Comparison of ENCODE assay signal across 8 cellular contexts in the genomic region with DNA sequence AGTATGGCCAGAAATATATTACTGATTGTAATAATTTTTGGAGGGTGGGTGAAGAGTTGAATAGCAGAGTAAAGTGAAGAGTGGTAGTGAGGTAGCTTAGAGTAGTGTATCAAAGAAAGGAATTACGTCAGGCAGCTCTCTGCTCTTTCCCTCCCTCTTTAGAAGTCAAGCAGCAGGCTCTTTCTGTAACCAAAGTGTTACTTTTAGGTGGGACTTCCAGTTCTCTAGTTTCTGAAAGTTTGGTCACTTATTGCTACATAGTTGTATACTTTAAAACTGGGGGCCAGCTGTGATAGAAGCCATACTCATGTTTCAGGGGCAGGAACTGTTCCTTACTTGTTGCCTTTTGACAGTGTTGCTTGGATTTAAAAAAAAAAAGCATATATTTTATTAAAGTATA. TPM values are rescaled to one million over a fixed set of nuclear protein-coding genes. Genes with fewer than 3 reads are reported as not detected.
DNase-seq lines count a peak whose midpoint lies in the region; ATAC-seq and TF ChIP-seq lines count a peak whose summit lies in the region.

No MANE protein-coding gene starts in this region.

- H3K27ac ChIP-seq in Panc1 (ENCODE audit: low read length) = peak overlapping the region; percentile 82

- no peak overlapping the region; the same call in 1 of the 2 replicates for H3K27ac Mint-ChIP-seq in HFFc6
- peak overlapping the region; percentile 84 to 93 for H3K27ac Mint-ChIP-seq in natural killer cell treated with Interleukin-12 subunit alpha and Interleukin-12 subunit beta and Interleukin-15 and Interleukin-18, amount 100 ng/mL, for 72 hours

- H3K27me3 Mint-ChIP-seq in HFFc6 (ENCODE audit: insufficient read depth) = peaks cover 5% of the 10 kb centered on the region
- no peaks in the 10 kb centered on the region for H3K27me3 Mint-ChIP-seq in natural killer cell treated with Interleukin-12 subunit alpha and Interleukin-12 subunit beta and Interleukin-15 and Interleukin-18, amount 100 ng/mL, for 72 hours

- in situ Hi-C loops in Panc1 (cut with HindIII; ENCODE audit: low pct_unique_long_range_greater_than_20kb, low sequenced_read_pairs) = no loop called here

- H3K4me3 Mint-ChIP-seq in HFFc6 = peak overlapping the region; percentile 27; the same call in 1 of the 2 replicates
- peak overlapping the region; percentile 80 for H3K4me3 Mint-ChIP-seq in natural killer cell treated with Interleukin-12 subunit alpha and Interleukin-12 subunit beta and Interleukin-15 and Interleukin-18, amount 100 ng/mL, for 72 hours

- intact Hi-C loops in Panc1 (cut with micrococcal nuclease; ENCODE audit: unreplicated experiment) = loop anchor here (10.0 kb wide), 1 partner anchor 141 kb away; no protein-coding TSS in a partner anchor

- POLR2A ChIA-PET in Panc1 (lab: Charles Lee) = no interaction called here

- H3K4me1 ChIP-seq in Panc1 (ENCODE audit: control insufficient read depth, insufficient read depth, low read length) = peaks cover 27% of the 10 kb centered on the region

- no peak overlapping the region for H3K4me3 ChIP-seq in Panc1 (ENCODE audit: low read depth in 2 of 2, low read length in 2 of 2)

- H3K27me3 ChIP-seq in Panc1 (ENCODE audit: control insufficient read depth, insufficient read depth, low read length) = no peaks in the 10 kb centered on the region

- no peaks in the 10 kb centered on the region; the same call in 1 of the 2 replicates for H3K9me3 Mint-ChIP-seq in HFFc6
- H3K9me3 Mint-ChIP-seq in natural killer cell treated with Interleukin-12 subunit alpha and Interleukin-12 subunit beta and Interleukin-15 and Interleukin-18, amount 100 ng/mL, for 72 hours = peaks cover 4% of the 10 kb centered on the region

- H3K4me1 Mint-ChIP-seq in HFFc6 (ENCODE audit: low read depth) = peaks cover 80% of the 10 kb centered on the region
- peaks cover 51 to 94% of the 10 kb centered on the region in 2 donors for H3K4me1 Mint-ChIP-seq in natural killer cell treated with Interleukin-12 subunit alpha and Interleukin-12 subunit beta and Interleukin-15 and Interleukin-18, amount 100 ng/mL, for 72 hours (ENCODE audit: low read depth in 2 of 2)

- H3K36me3 Mint-ChIP-seq in HFFc6 (ENCODE audit: low read depth) = peaks cover 18% of the 10 kb centered on the region
- H3K36me3 Mint-ChIP-seq in natural killer cell treated with Interleukin-12 subunit alpha and Interleukin-12 subunit beta and Interleukin-15 and Interleukin-18, amount 100 ng/mL, for 72 hours = peaks cover 24% of the 10 kb centered on the region

- no TSS peak for BruUV-seq in Panc1 (replicated peaks; lab: Mats Ljungman, UMichigan)

- H3K9me3 ChIP-seq in Panc1 (ENCODE audit: control insufficient read depth, insufficient read depth, low read depth, low read length) = peaks cover 12% of the 10 kb centered on the region; the same call in 1 of the 2 replicates

- H3K36me3 ChIP-seq in Panc1 (ENCODE audit: control insufficient read depth, insufficient read depth, low read length) = no peaks in the 10 kb centered on the region; the same call in 1 of the 2 replicates

- CTCF ChIA-PET in Panc1 (lab: Charles Lee) = no interaction called here

- no peak for TF ChIP-seq CTCF in HFFc6 (IDR thresholded peaks at IDR 0.05)
- no peak for TF ChIP-seq CTCF in Panc1 (IDR thresholded peaks at IDR 0.05)

- ATAC-seq in GM18858 (IDR thresholded peaks at IDR 0.05; ENCODE audit: unreplicated experiment) = peak; percentile 49
- ATAC-seq in Panc1 = no peak
- peak; percentile 88 to 89 for ATAC-seq in natural killer cell treated with Interleukin-12 subunit alpha and Interleukin-12 subunit beta and Interleukin-15 and Interleukin-18, amount 100 ng/mL, for 72 hours
- ATAC-seq in SK-N-SH treated with all-trans-retinoic acid at 6 μM for 48 hours = no peak

- no peak for DNase-seq in HFFc6
- no peak for DNase-seq in Panc1 (ENCODE audit: low read depth, low spot score)
- peak; percentile 74 for DNase-seq in natural killer cell treated with Interleukin-12 subunit alpha and Interleukin-12 subunit beta and Interleukin-15 and Interleukin-18, amount 100 ng/mL, for 72 hours (ENCODE audit: low spot score)
- DNase-seq in UCSD-AML1 (lab: John Stamatoyannopoulos, UW; ENCODE audit: unreplicated experiment) = no peak
- no peak for DNase-seq in NOMO-1 (lab: John Stamatoyannopoulos, UW; ENCODE audit: unreplicated experiment in 2 of 2)
- DNase-seq in amygdala (lab: John Stamatoyannopoulos, UW) = no peak

TF ChIP-seq in SK-N-SH treated with all-trans-retinoic acid at 6 μM for 48 hours, 23 proteins besides CTCF, POLR2A, EP300 and RAD21:
- TF ChIP-seq CSRNP3 (CRISPR knock-in tag; IDR thresholded peaks at IDR 0.05) = no peak
- TF ChIP-seq OSR1 (CRISPR knock-in tag; IDR thresholded peaks at IDR 0.05) = no peak
- TF ChIP-seq ZFP3 (CRISPR knock-in tag; IDR thresholded peaks at IDR 0.05) = no peak
- TF ChIP-seq TCF4 (CRISPR knock-in tag; IDR thresholded peaks at IDR 0.05; ENCODE audit: borderline replicate concordance) = no peak
- TF ChIP-seq ZFP30 (CRISPR knock-in tag; IDR thresholded peaks at IDR 0.05) = no peak
- no peak for TF ChIP-seq ZNF70 (CRISPR knock-in tag; IDR thresholded peaks at IDR 0.05)
- TF ChIP-seq, protein P1, sequence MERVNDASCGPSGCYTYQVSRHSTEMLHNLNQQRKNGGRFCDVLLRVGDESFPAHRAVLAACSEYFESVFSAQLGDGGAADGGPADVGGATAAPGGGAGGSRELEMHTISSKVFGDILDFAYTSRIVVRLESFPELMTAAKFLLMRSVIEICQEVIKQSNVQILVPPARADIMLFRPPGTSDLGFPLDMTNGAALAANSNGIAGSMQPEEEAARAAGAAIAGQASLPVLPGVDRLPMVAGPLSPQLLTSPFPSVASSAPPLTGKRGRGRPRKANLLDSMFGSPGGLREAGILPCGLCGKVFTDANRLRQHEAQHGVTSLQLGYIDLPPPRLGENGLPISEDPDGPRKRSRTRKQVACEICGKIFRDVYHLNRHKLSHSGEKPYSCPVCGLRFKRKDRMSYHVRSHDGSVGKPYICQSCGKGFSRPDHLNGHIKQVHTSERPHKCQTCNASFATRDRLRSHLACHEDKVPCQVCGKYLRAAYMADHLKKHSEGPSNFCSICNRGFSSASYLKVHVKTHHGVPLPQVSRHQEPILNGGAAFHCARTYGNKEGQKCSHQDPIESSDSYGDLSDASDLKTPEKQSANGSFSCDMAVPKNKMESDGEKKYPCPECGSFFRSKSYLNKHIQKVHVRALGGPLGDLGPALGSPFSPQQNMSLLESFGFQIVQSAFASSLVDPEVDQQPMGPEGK (CRISPR knock-in tag; IDR thresholded peaks at IDR 0.05; ENCODE audit: borderline replicate concordance) = no peak
- TF ChIP-seq, protein P2, sequence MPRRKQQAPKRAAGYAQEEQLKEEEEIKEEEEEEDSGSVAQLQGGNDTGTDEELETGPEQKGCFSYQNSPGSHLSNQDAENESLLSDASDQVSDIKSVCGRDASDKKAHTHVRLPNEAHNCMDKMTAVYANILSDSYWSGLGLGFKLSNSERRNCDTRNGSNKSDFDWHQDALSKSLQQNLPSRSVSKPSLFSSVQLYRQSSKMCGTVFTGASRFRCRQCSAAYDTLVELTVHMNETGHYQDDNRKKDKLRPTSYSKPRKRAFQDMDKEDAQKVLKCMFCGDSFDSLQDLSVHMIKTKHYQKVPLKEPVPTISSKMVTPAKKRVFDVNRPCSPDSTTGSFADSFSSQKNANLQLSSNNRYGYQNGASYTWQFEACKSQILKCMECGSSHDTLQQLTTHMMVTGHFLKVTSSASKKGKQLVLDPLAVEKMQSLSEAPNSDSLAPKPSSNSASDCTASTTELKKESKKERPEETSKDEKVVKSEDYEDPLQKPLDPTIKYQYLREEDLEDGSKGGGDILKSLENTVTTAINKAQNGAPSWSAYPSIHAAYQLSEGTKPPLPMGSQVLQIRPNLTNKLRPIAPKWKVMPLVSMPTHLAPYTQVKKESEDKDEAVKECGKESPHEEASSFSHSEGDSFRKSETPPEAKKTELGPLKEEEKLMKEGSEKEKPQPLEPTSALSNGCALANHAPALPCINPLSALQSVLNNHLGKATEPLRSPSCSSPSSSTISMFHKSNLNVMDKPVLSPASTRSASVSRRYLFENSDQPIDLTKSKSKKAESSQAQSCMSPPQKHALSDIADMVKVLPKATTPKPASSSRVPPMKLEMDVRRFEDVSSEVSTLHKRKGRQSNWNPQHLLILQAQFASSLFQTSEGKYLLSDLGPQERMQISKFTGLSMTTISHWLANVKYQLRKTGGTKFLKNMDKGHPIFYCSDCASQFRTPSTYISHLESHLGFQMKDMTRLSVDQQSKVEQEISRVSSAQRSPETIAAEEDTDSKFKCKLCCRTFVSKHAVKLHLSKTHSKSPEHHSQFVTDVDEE (CRISPR knock-in tag; IDR thresholded peaks at IDR 0.05) = no peak
- TF ChIP-seq RARB (CRISPR knock-in tag; IDR thresholded peaks at IDR 0.05) = no peak
- TF ChIP-seq TOX (CRISPR knock-in tag; IDR thresholded peaks at IDR 0.05; ENCODE audit: borderline replicate concordance) = no peak
- no peak for TF ChIP-seq CSDC2 (CRISPR knock-in tag; IDR thresholded peaks at IDR 0.05)
- TF ChIP-seq ISL1 (CRISPR knock-in tag; IDR thresholded peaks at IDR 0.05) = no peak
- no peak for TF ChIP-seq BACH2 (CRISPR knock-in tag; IDR thresholded peaks at IDR 0.05; ENCODE audit: borderline replicate concordance)
- TF ChIP-seq ESRRG (CRISPR knock-in tag; IDR thresholded peaks at IDR 0.05) = no peak
- no peak for TF ChIP-seq ZNF8 (CRISPR knock-in tag; IDR thresholded peaks at IDR 0.05)
- TF ChIP-seq PPARA (CRISPR knock-in tag; IDR thresholded peaks at IDR 0.05; ENCODE audit: borderline replicate concordance) = no peak
- no peak for TF ChIP-seq SNAI2 (CRISPR knock-in tag; IDR thresholded peaks at IDR 0.05)
- TF ChIP-seq ZNF565 (CRISPR knock-in tag; conservative IDR thresholded peaks at IDR 0.05; ENCODE audit: low read depth) = no peak

RNA-seq across cellular contexts. Expression of gene ATF7IP, which starts 30.6 kb away (rescaled TPM):
- 10 to 100 TPM; 38.3 to 47.3 (median 41.7) TPM for total RNA-seq in HFFc6 (2021; fragmentation: NEBNext Ultra II Directional; extraction: Animal tissue kit (Norgen Biotek cat#: 25700))
- 25.4 TPM for total RNA-seq in Panc1 (2021; ENCODE audit: unreplicated experiment)
- polyA plus RNA-seq in Panc1 (2012; ENCODE audit: insufficient read length) = 9.7 TPM
- total RNA-seq in natural killer cell treated with Interleukin-12 subunit alpha and Interleukin-12 subunit beta and Interleukin-15 and Interleukin-18, amount 100 ng/mL, for 72 hours = 100 to 1,000 TPM in 1 of 2 donors, 10 to 100 TPM in 1; 85.3 to 107 TPM

Comparison
In these comparisons a context has a peak if more than half of its experiments do, and no peak if none do; other contexts are left out.
1. ATAC-seq: peak in GM18858 (single experiment) and natural killer cell treated with Interleukin-12 subunit alpha and Interleukin-12 subunit beta and Interleukin-15 and Interleukin-18, amount 100 ng/mL, for 72 hours (2 of 2); none in Panc1 (single experiment) and SK-N-SH treated with all-trans-retinoic acid at 6 μM for 48 hours (single experiment).